Comparison of ENCODE assay signal across 8 cellular contexts in genomic region chr10:23343591-23344225, GRCh38. TPM values are rescaled to one million over a fixed set of nuclear protein-coding genes. Genes with fewer than 3 reads are reported as not detected.
DNase-seq lines count a peak whose midpoint lies in the region; ATAC-seq and TF ChIP-seq lines count a peak whose summit lies in the region.

No MANE protein-coding gene starts in this region.

- H3K9me3 Mint-ChIP-seq in activated T-cell treated with anti-CD3 and anti-CD28 coated beads, Interleukin-2, amount 50 U/mL, for 4 hours: no peaks in the 10 kb centered on the region

- peak; percentile 27 to 28 for ATAC-seq in activated T-cell treated with anti-CD3 and anti-CD28 coated beads, Interleukin-2, amount 50 U/mL, for 4 hours
- ATAC-seq in omental fat pad (ENCODE audit: low FRiP score) (no peak), HG02938 (IDR thresholded peaks at IDR 0.05; ENCODE audit: unreplicated experiment) (no peak)

- peaks cover 10% of the 10 kb centered on the region for H3K4me1 ChIP-seq in HUES64 (ENCODE audit: insufficient read depth, low read length)
- peaks cover 0 to 33% (median 0%) of the 10 kb centered on the region in 4 donors for H3K4me1 ChIP-seq in tibial nerve

- H3K4me3 Mint-ChIP-seq in activated T-cell treated with anti-CD3 and anti-CD28 coated beads, Interleukin-2, amount 50 U/mL, for 4 hours: peak overlapping the region; percentile 87

- H3K36me3 ChIP-seq in HUES64 (ENCODE audit: insufficient read depth, low read length) (no peaks in the 10 kb centered on the region), tibial nerve (no peaks in the 10 kb centered on the region)

- H3K27me3 ChIP-seq in HUES64 (ENCODE audit: insufficient read depth, low read length): peaks cover 38% of the 10 kb centered on the region
- H3K27me3 ChIP-seq in tibial nerve: peaks cover 0 to 5% of the 10 kb centered on the region in 2 donors

- peak overlapping the region; percentile 47 for H3K4me3 ChIP-seq in AG09309 (ENCODE audit: control insufficient read depth, low read depth, low read length)
- peak overlapping the region; percentile 77 for H3K4me3 ChIP-seq in HUES64 (ENCODE audit: low read length)
- H3K4me3 ChIP-seq in foreskin fibroblast (ENCODE audit: low read depth in 1 of 2, low read length in 2 of 2): peak overlapping the region; percentile 57 to 74
- H3K4me3 ChIP-seq in tibial nerve: peak overlapping the region; percentile 42 to 58 (median 54)

- peaks cover 50% of the 10 kb centered on the region for H3K4me1 Mint-ChIP-seq in activated T-cell treated with anti-CD3 and anti-CD28 coated beads, Interleukin-2, amount 50 U/mL, for 4 hours (ENCODE audit: low read depth)

- no peak for TF ChIP-seq POLR2A in tibial nerve (IDR thresholded peaks at IDR 0.05)

- no peaks in the 10 kb centered on the region for H3K9me3 ChIP-seq in HUES64 (ENCODE audit: insufficient read depth, low read depth, low read length)
- H3K9me3 ChIP-seq in tibial nerve: no peaks in the 10 kb centered on the region

- no peaks in the 10 kb centered on the region for H3K27me3 Mint-ChIP-seq in activated T-cell treated with anti-CD3 and anti-CD28 coated beads, Interleukin-2, amount 50 U/mL, for 4 hours (ENCODE audit: low read depth)

- TF ChIP-seq EP300 in tibial nerve (IDR thresholded peaks at IDR 0.05): no peak

- H3K27ac ChIP-seq in HUES64 (ENCODE audit: low read depth, low read length): no peak overlapping the region
- H3K27ac ChIP-seq in tibial nerve: peak overlapping the region; percentile 66 to 94 (median 84)

- TF ChIP-seq CTCF in AG09309 (IDR thresholded peaks at IDR 0.05; ENCODE audit: control insufficient read depth, insufficient read depth, low read depth, low read length, missing control alignments): no peak
- TF ChIP-seq CTCF in foreskin fibroblast (IDR thresholded peaks at IDR 0.05; ENCODE audit: low read depth, low read length): no peak
- no peak for TF ChIP-seq CTCF in omental fat pad (IDR thresholded peaks at IDR 0.05)
- TF ChIP-seq CTCF in tibial nerve (IDR thresholded peaks at IDR 0.05): no peak

- peak overlapping the region; percentile 23 for H3K9ac ChIP-seq in HUES64 (ENCODE audit: low read depth, low read length)

- DNase-seq in AG09309 (ENCODE audit: low read depth) (no peak), foreskin fibroblast (peak; percentile 21 to 65), omental fat pad (ENCODE audit: low spot score) (peak; percentile 24), tibial nerve (ENCODE audit: low spot score in 2 of 2) (peak in 1 of 2 donors; percentile 30), GF-D8 (lab: John Stamatoyannopoulos, UW) (no peak)
- DNase-seq in activated T-cell treated with anti-CD3 and anti-CD28 coated beads, Interleukin-2, amount 50 U/mL, for 4 hours: peak; percentile 64

- WGBS in HUES64: 2% methylated on average over 41 of the region's 48 CpGs
- WGBS in tibial nerve, 2 donors: 8 to 11% methylated on average over 21 to 41 of the region's 48 CpGs

- no peaks in the 10 kb centered on the region for H3K36me3 Mint-ChIP-seq in activated T-cell treated with anti-CD3 and anti-CD28 coated beads, Interleukin-2, amount 50 U/mL, for 4 hours (ENCODE audit: insufficient read depth)

RNA-seq across cellular contexts. Expression of gene C10orf67, which starts 0.9 kb away (rescaled TPM):
- polyA plus RNA-seq in HUES64 (2013, experiment 1 of 2): 0.10 TPM
- polyA plus RNA-seq in HUES64 (2013, experiment 2 of 2): not detected
- 1 to 10 TPM in 1 of 3 donors, under 1 TPM in 2; 0.42 to 1.1 (median 0.73) TPM for total RNA-seq in activated T-cell treated with anti-CD3 and anti-CD28 coated beads, Interleukin-2, amount 50 U/mL, for 4 hours
- total RNA-seq in omental fat pad (under 1 TPM in 2 of 4 donors, not detected in 2; 0.09 to 0.60 TPM), tibial nerve (1 to 10 TPM in 1 of 4 donors, under 1 TPM in 3; 0.30 to 1.6 (median 0.64) TPM)

Comparison
In these comparisons a context has a peak if more than half of its experiments do, and no peak if none do; other contexts are left out.
1. DNase-seq: peak in activated T-cell treated with anti-CD3 and anti-CD28 coated beads, Interleukin-2, amount 50 U/mL, for 4 hours (single experiment), foreskin fibroblast (2 of 2) and omental fat pad (single experiment); none in AG09309 (single experiment) and GF-D8 (single experiment).
2. ATAC-seq: peak in activated T-cell treated with anti-CD3 and anti-CD28 coated beads, Interleukin-2, amount 50 U/mL, for 4 hours (2 of 2); none in omental fat pad (single experiment) and HG02938 (single experiment).
3. Peak in every context shown above with its lines, with median percentiles within 50 percentile points of each other: H3K4me3 ChIP-seq.